ENCODE assay signal across 9 cellular contexts in the genomic region with DNA sequence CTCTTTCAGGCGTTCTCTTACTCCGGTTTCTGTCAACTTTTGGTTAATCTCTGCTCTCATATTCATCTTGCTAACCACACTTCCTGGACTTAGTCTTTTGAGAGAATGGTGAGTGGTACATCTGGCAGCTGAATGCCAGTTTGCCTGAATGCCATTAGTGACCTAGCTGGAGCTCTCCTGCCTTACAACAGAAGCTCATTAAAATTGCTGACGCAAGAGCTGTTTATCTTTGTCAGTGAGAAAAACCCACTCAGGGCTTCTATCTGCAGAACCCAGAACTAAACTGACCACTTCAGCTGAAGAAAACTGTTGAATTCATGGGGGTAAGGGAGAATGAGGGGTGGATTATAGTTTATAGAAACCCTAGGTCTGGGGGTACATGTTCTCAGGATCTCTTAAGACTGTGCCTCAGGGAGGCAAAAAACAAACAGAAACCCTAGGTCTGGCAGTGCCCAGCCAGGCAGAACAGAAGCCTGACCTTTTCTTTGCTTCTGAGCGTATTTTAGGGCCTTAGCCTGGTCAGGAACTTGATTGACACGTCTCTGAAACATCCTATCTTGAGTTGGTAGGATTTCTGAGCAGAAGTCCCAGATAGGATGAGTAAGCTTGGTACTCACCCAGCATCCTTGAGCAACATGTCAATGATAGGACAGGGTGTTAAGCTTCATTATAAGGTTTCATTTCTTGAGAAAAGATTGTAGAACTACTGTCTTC. TPM values are rescaled to one million over a fixed set of nuclear protein-coding genes. Genes with fewer than 3 reads are reported as not detected.
DNase-seq lines count a peak whose midpoint lies in the region; ATAC-seq, FAIRE-seq and TF ChIP-seq lines count a peak whose summit lies in the region.
"Had no signal": no experiment of that assay in that cellular context is flagged by ENCODE, and none has a peak within 500 bp of the region (broad histone marks: within the 10 kb centered on the region; RNA-seq: fewer than 3 reads in every experiment).

No MANE protein-coding gene starts in this region.

- no peak overlapping the region for H3K9ac ChIP-seq in endothelial cell of umbilical vein (replicated peaks; ENCODE audit: extremely low read depth, insufficient read depth, low read length)

- peaks cover 3% of the 10 kb centered on the region; the same call in 1 of the 2 replicates for H3K9me2 ChIP-seq in GM23338 (ENCODE audit: insufficient read depth)

- H3K9me3 ChIP-seq in endothelial cell of umbilical vein (replicated peaks; ENCODE audit: control insufficient read depth, insufficient read depth, low read length), result no peaks in the 10 kb centered on the region
- H3K9me3 ChIP-seq in CD8-positive, alpha-beta T cell (ENCODE audit: low read length), result no peaks in the 10 kb centered on the region

- no TSS peak for BruUV-seq in endothelial cell of umbilical vein (replicated peaks; lab: Mats Ljungman, UMichigan)

- no peaks in the 10 kb centered on the region for H3K27me3 Mint-ChIP-seq in GM23338 (ENCODE audit: insufficient read depth, low read depth, poor library complexity)
- no peaks in the 10 kb centered on the region for H3K27me3 Mint-ChIP-seq in CD8-positive, alpha-beta T cell (ENCODE audit: low read depth)
- H3K27me3 Mint-ChIP-seq: T-cell had no signal

- H3K4me2 ChIP-seq in GM23338, result no peak overlapping the region; the same call in 1 of the 2 replicates
- H3K4me2 ChIP-seq in endothelial cell of umbilical vein (ENCODE audit: insufficient read depth, low read length), result no peak overlapping the region

- no peaks in the 10 kb centered on the region for H3K9me3 Mint-ChIP-seq in GM23338
- no peaks in the 10 kb centered on the region for H3K9me3 Mint-ChIP-seq in CD8-positive, alpha-beta T cell
- H3K9me3 Mint-ChIP-seq: T-cell had no signal

- H3K4me1 Mint-ChIP-seq in GM23338, result peaks cover 18% of the 10 kb centered on the region
- no peaks in the 10 kb centered on the region for H3K4me1 Mint-ChIP-seq in CD8-positive, alpha-beta T cell (ENCODE audit: low read depth)
- H3K4me1 Mint-ChIP-seq: T-cell had no signal

- H3K4me1 ChIP-seq in GM23338 (ENCODE audit: insufficient read depth) (peaks cover 9% of the 10 kb centered on the region), endothelial cell of umbilical vein (ENCODE audit: control insufficient read depth, extremely low read depth, insufficient read depth, low read length) (no peaks in the 10 kb centered on the region)
- no peaks in the 10 kb centered on the region for H3K4me1 ChIP-seq in CD8-positive, alpha-beta T cell (ENCODE audit: insufficient read depth, low read length)

- no peak overlapping the region for H3K4me3 Mint-ChIP-seq in GM23338
- no peak overlapping the region for H3K4me3 Mint-ChIP-seq in CD8-positive, alpha-beta T cell
- H3K4me3 Mint-ChIP-seq: T-cell had no signal

- no peak for DNase-seq in GM23338 (ENCODE audit: low spot score)
- DNase-seq in NCI-H69 (lab: John Stamatoyannopoulos, UW), result peak; percentile 90
- no peak for DNase-seq in endothelial cell of umbilical vein (ENCODE audit: low read depth, low spot score)
- peak; percentile 75 for DNase-seq in renal cortical epithelial cell (ENCODE audit: low read depth)
- no peak for DNase-seq in NCI-H2171 treated with DMSO at 0.1 percent for 48 hours (lab: John Stamatoyannopoulos, UW)
- DNase-seq in CD8-positive, alpha-beta T cell, result no peak
- no peak for DNase-seq in NCI-H1694 (lab: John Stamatoyannopoulos, UW)
- DNase-seq: DMS53, T-cell had no signal

- H3F3A ChIP-seq in GM23338 (replicated peaks; ENCODE audit: low read depth), result no peaks in the 10 kb centered on the region

- H3K27me3 ChIP-seq in GM23338 (ENCODE audit: insufficient read depth) (no peaks in the 10 kb centered on the region), endothelial cell of umbilical vein (ENCODE audit: control insufficient read depth in 2 of 2, insufficient read depth in 2 of 2, low read length in 2 of 2) (no peaks in the 10 kb centered on the region)
- no peaks in the 10 kb centered on the region for H3K27me3 ChIP-seq in CD8-positive, alpha-beta T cell (ENCODE audit: insufficient read depth, low read length)

- peak; percentile 39; the same call in 2 of the 3 replicates for ATAC-seq in GM23338
- no peak for ATAC-seq in CD8-positive, alpha-beta T cell
- ATAC-seq: T-cell had no signal

- H3K36me3 ChIP-seq in GM23338 (ENCODE audit: insufficient read depth) (no peaks in the 10 kb centered on the region), endothelial cell of umbilical vein (ENCODE audit: control insufficient read depth in 2 of 2, extremely low read depth in 1 of 2, insufficient read depth in 2 of 2, low read length in 2 of 2) (peaks cover 0 to 9% of the 10 kb centered on the region in 2 experiments)
- peaks cover 4% of the 10 kb centered on the region for H3K36me3 ChIP-seq in CD8-positive, alpha-beta T cell (ENCODE audit: insufficient read depth, low read length)

- intact Hi-C loops in endothelial cell of umbilical vein (cut with micrococcal nuclease), result no loop called here
- intact Hi-C loops in CD8-positive, alpha-beta T cell (cut with DNase I, micrococcal nuclease), result no loop called here

- H3K4me3 ChIP-seq in GM23338 (no peak overlapping the region), endothelial cell of umbilical vein (replicated peaks in 1 of 3; ENCODE audit: insufficient read depth in 1 of 3, low read depth in 1 of 3, low read length in 3 of 3) (no peak overlapping the region)
- H3K4me3 ChIP-seq in CD8-positive, alpha-beta T cell (ENCODE audit: low read depth, low read length), result no peak overlapping the region

- FAIRE-seq in endothelial cell of umbilical vein (lab: Jason Lieb, UNC), result peak; percentile 48

- H3K79me2 ChIP-seq in GM23338 (replicated peaks; ENCODE audit: insufficient read depth), result no peaks in the 10 kb centered on the region
- H3K79me2 ChIP-seq in endothelial cell of umbilical vein (ENCODE audit: control insufficient read depth, insufficient read depth, low read length), result no peaks in the 10 kb centered on the region

- peak overlapping the region; percentile 43; the same call in 1 of the 2 replicates for H3K27ac ChIP-seq in GM23338 (ENCODE audit: low read depth)
- no peak overlapping the region for H3K27ac ChIP-seq in endothelial cell of umbilical vein (ENCODE audit: insufficient read depth, low read depth, low read length)
- no peak overlapping the region for H3K27ac ChIP-seq in CD8-positive, alpha-beta T cell (ENCODE audit: low read depth, low read length)

- H2AFZ ChIP-seq in GM23338 (no peak overlapping the region), endothelial cell of umbilical vein (ENCODE audit: low read depth, low read length) (no peak overlapping the region)

- H4K20me1 ChIP-seq in GM23338 (replicated peaks; ENCODE audit: insufficient read depth) (no peaks in the 10 kb centered on the region), endothelial cell of umbilical vein (replicated peaks; ENCODE audit: control insufficient read depth, extremely low read depth, insufficient read depth, low read length) (no peaks in the 10 kb centered on the region)

- H3K36me3 Mint-ChIP-seq in GM23338 (ENCODE audit: low read depth), result peaks cover 7% of the 10 kb centered on the region
- peaks cover 69% of the 10 kb centered on the region for H3K36me3 Mint-ChIP-seq in CD8-positive, alpha-beta T cell

- no peaks in the 10 kb centered on the region for H3K9me1 ChIP-seq in endothelial cell of umbilical vein (replicated peaks; ENCODE audit: control insufficient read depth, extremely low read depth, insufficient read depth, low read length)

- no peak for TF ChIP-seq POLR2A in endothelial cell of umbilical vein (IDR thresholded peaks at IDR 0.05; ENCODE audit: low read depth, low read length)

- POLR2A ChIA-PET in endothelial cell of umbilical vein (lab: Charles Lee), result no interaction called here
- POLR2A ChIA-PET in CD8-positive, alpha-beta T cell (lab: Charles Lee), result no interaction called here

- TF ChIP-seq CTCF in GM23338 (conservative IDR thresholded peaks at IDR 0.05; ENCODE audit: low read depth in 2 of 2) (no peak), endothelial cell of umbilical vein (IDR thresholded peaks at IDR 0.05; ENCODE audit: extremely low read depth in 1 of 2, insufficient read depth in 1 of 2, low read depth in 1 of 2, low read length in 2 of 2) (no peak)
- no peak for TF ChIP-seq CTCF in CD8-positive, alpha-beta T cell (IDR thresholded peaks at IDR 0.05)

- dilution Hi-C loops in endothelial cell of umbilical vein (cut with MboI; ENCODE audit: extremely low pct_ligation_motif_present, low sequenced_read_pairs), result no loop called here

- H3K27ac Mint-ChIP-seq in GM23338, result peak overlapping the region; percentile 60
- H3K27ac Mint-ChIP-seq in CD8-positive, alpha-beta T cell, result no peak overlapping the region
- H3K27ac Mint-ChIP-seq: T-cell had no signal

- CTCF ChIA-PET in endothelial cell of umbilical vein (lab: Charles Lee), result interaction anchor here (0.8 to 2.4 kb wide), 4 partner anchors 9 to 69 kb away, joined by 3 to 8 read pairs (median 3); no protein-coding TSS in a partner anchor
- CTCF ChIA-PET in CD8-positive, alpha-beta T cell (lab: Charles Lee), result no interaction called here

TF ChIP-seq in endothelial cell of umbilical vein, 7 proteins besides CTCF, POLR2A, EP300 and RAD21 (continues in another document):
- TF ChIP-seq EZH2 (IDR thresholded peaks at IDR 0.05; ENCODE audit: borderline replicate concordance, low read depth, low read length, severe bottlenecking) (no peak), FOS (IDR thresholded peaks at IDR 0.05; ENCODE audit: borderline replicate concordance, insufficient read depth, low read length) (no peak), JUN (IDR thresholded peaks at IDR 0.05; ENCODE audit: borderline replicate concordance, insufficient read depth, insufficient read length, low read depth) (no peak), GATA2 (IDR thresholded peaks at IDR 0.05; ENCODE audit: insufficient read depth, insufficient read length, low read depth, low read length) (no peak), POLR2AphosphoS5 (IDR thresholded peaks at IDR 0.05; ENCODE audit: insufficient read depth, low read depth, low read length) (no peak)
- TF ChIP-seq, protein P1, sequence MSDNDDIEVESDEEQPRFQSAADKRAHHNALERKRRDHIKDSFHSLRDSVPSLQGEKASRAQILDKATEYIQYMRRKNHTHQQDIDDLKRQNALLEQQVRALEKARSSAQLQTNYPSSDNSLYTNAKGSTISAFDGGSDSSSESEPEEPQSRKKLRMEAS (IDR thresholded peaks at IDR 0.05; ENCODE audit: insufficient read depth, insufficient read length), result no peak

RNA-seq across cellular contexts. Expression of gene YWHAH, which starts 52.8 kb away (rescaled TPM):
- total RNA-seq in GM23338 (2014; rRNA removed; shearing (Covaris generic)), result 263 and 277 TPM in 2 replicates
- polyA plus RNA-seq in GM23338 (2016; fragmentation: Nextera tagmentation; extraction: Ambion mirVana) (254 and 283 TPM in 2 replicates), endothelial cell of umbilical vein (72.2 and 73.6 TPM in 2 replicates)
- total RNA-seq in endothelial cell of umbilical vein (170 and 182 TPM in 2 replicates), renal cortical epithelial cell (138 and 224 TPM in 2 replicates)
- polyA plus RNA-seq in endothelial cell of umbilical vein (2011; cell fraction: cytosol; rRNA removed), result 117 and 139 TPM in 2 replicates
- 52.4 and 59.2 TPM in 2 replicates for polyA plus RNA-seq in endothelial cell of umbilical vein (2011; cell fraction: nucleus; rRNA removed)
- 121 and 190 TPM in 2 replicates for polyA plus RNA-seq in endothelial cell of umbilical vein (2012)
- polyA minus RNA-seq in endothelial cell of umbilical vein, result 41.5 and 43.3 TPM in 2 replicates
- polyA minus RNA-seq in endothelial cell of umbilical vein (2011; cell fraction: cytosol; rRNA and poly(A)+ RNA removed), result 26.1 TPM
- polyA minus RNA-seq in endothelial cell of umbilical vein (2011; cell fraction: nucleus; rRNA and poly(A)+ RNA removed), result 14.1 and 20.4 TPM in 2 replicates
- total RNA-seq in CD8-positive, alpha-beta T cell, result 10 to 100 TPM; 22.4 to 24.3 TPM

Comparison
In these comparisons a context has a peak if more than half of its experiments do, and no peak if none do; other contexts are left out.
1. DNase-seq: peak in NCI-H69 (single experiment) and renal cortical epithelial cell (single experiment); none in GM23338 (single experiment), endothelial cell of umbilical vein (single experiment), NCI-H2171 treated with DMSO at 0.1 percent for 48 hours (single experiment), CD8-positive, alpha-beta T cell (0 of 7) and NCI-H1694 (single experiment).